In the genomic region with DNA sequence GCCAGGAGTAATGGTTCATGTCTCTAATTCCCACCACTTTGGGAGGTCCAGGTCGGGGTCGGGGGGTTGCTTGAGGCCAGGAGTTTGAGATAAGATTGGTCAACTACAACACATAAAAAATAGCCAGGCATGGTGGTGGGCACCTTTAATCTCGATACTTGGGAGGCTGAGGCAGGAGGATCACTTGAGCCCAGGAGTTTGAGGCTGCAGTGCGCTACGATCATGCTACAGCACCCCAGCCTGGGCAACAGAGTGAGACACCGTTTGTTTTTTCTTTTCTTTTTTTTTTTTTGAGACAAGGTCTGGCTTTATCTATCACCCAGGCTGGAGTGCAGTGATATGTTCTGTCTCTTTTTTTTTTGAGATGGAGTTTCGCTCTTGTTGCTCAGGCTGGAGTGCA, we compare ENCODE assay signal across 19 cellular contexts. TPM values are rescaled to one million over a fixed set of nuclear protein-coding genes. Genes with fewer than 3 reads are reported as not detected.
DNase-seq lines count a peak whose midpoint lies in the region; TF ChIP-seq lines count a peak whose summit lies in the region.
"Had no signal": no experiment of that assay in that cellular context is flagged by ENCODE, and none has a peak within 500 bp of the region (broad histone marks: within the 10 kb centered on the region; RNA-seq: fewer than 3 reads in every experiment).

No MANE protein-coding gene starts in this region.

- H3K9me3 Mint-ChIP-seq in MCF 10A (ENCODE audit: unreplicated experiment) (no peaks in the 10 kb centered on the region), brain (no peaks in the 10 kb centered on the region)
- H3K9me3 Mint-ChIP-seq: CD8-positive, alpha-beta memory T cell; GM23338 had no signal

- no peak overlapping the region for H3K27ac ChIP-seq in mammary epithelial cell (ENCODE audit: insufficient read depth, low read depth, low read length)
- no peak overlapping the region for H3K27ac ChIP-seq in HEK293 (ENCODE audit: extremely low read depth, low read depth, low read length)
- H3K27ac ChIP-seq: SJSA1 had no signal

- H3K27ac Mint-ChIP-seq in MCF 10A (ENCODE audit: low read depth, unreplicated experiment): no peak overlapping the region
- no peak overlapping the region for H3K27ac Mint-ChIP-seq in brain
- H3K27ac Mint-ChIP-seq: GM23338 had no signal

- no peak overlapping the region for H3K4me2 ChIP-seq in mammary epithelial cell (ENCODE audit: insufficient read depth, low read depth, low read length)

- no peak overlapping the region for H3K9ac ChIP-seq in mammary epithelial cell (ENCODE audit: insufficient read depth, low read length)

- H3K36me3 ChIP-seq in mammary epithelial cell (ENCODE audit: insufficient read depth, low read length) (peaks cover 5% of the 10 kb centered on the region), HEK293 (ENCODE audit: control insufficient read depth in 2 of 2, insufficient read depth in 1 of 2, low read length in 2 of 2) (peaks cover 0 to 3% of the 10 kb centered on the region in 2 experiments; a peak in 1 of 3 replicates)

- DNase-seq in MCF 10A (ENCODE audit: unreplicated experiment) (no peak), mammary epithelial cell (no peak), posterior vena cava (ENCODE audit: low spot score) (peak; percentile 26), occipital lobe (lab: John Stamatoyannopoulos, UW) (no peak), HEK293T (ENCODE audit: extremely low spot score) (no peak), NOMO-1 treated with DMSO at 0.1 percent for 48 hours (lab: John Stamatoyannopoulos, UW; ENCODE audit: unreplicated experiment) (no peak)
- DNase-seq: CD8-positive, alpha-beta memory T cell; DMS53; EL; HCEC 1CT; KG1; NCI-H1417; NCI-H187 treated with DMSO at 0.1 percent for 48 hours; NCI-H226; NCI-H526 had no signal

- BruUV-seq in MCF 10A (replicated peaks; lab: Mats Ljungman, UMichigan) (no TSS peak), mammary epithelial cell (replicated peaks; lab: Mats Ljungman, UMichigan) (no TSS peak)

- no peaks in the 10 kb centered on the region for H3K27me3 Mint-ChIP-seq in MCF 10A (ENCODE audit: insufficient read depth, unreplicated experiment)
- peaks cover 13% of the 10 kb centered on the region for H3K27me3 Mint-ChIP-seq in brain
- H3K27me3 Mint-ChIP-seq: CD8-positive, alpha-beta memory T cell had no signal

- in situ Hi-C loops in mammary epithelial cell (cut with MboI; ENCODE audit: low sequenced_read_pairs in 2 of 2): no loop called here

- H3K36me3 Mint-ChIP-seq in MCF 10A (ENCODE audit: insufficient read depth, unreplicated experiment) (peaks cover 6% of the 10 kb centered on the region), brain (peaks cover 4% of the 10 kb centered on the region)

- dilution Hi-C loops in mammary epithelial cell (cut with HindIII; ENCODE audit: low sequenced_read_pairs): no loop called here

- peaks cover 10% of the 10 kb centered on the region for H3K4me1 ChIP-seq in mammary epithelial cell (ENCODE audit: insufficient read depth, low read length)
- peaks cover 6% of the 10 kb centered on the region; the same call in 1 of the 2 replicates for H3K4me1 ChIP-seq in HEK293 (ENCODE audit: control insufficient read depth, insufficient read depth, low read length)

- H3K4me3 Mint-ChIP-seq in MCF 10A (ENCODE audit: unreplicated experiment): peak overlapping the region; percentile 83
- peak overlapping the region in 3 of 5 experiments; percentile 22 to 93 (median 92) for H3K4me3 Mint-ChIP-seq in brain

- peaks cover 35% of the 10 kb centered on the region for H3K79me2 ChIP-seq in mammary epithelial cell (ENCODE audit: insufficient read depth, low read length)

- 94% methylated on average over 7 of the region's 7 CpGs for WGBS in mammary epithelial cell (ENCODE audit: low coverage, missing lambda C conversion rate)

- H3K27me3 ChIP-seq in mammary epithelial cell (ENCODE audit: insufficient read depth, low read length): no peaks in the 10 kb centered on the region
- H3K27me3 ChIP-seq: SJSA1 had no signal

- H3K9me3 ChIP-seq in mammary epithelial cell (replicated peaks; ENCODE audit: insufficient read depth, low read length): no peaks in the 10 kb centered on the region
- H3K9me3 ChIP-seq in HEK293 (ENCODE audit: control insufficient read depth, insufficient read depth, low read depth, low read length): no peaks in the 10 kb centered on the region
- H3K9me3 ChIP-seq: SJSA1 had no signal

- CTCF ChIA-PET in MCF 10A (lab: Yijun Ruan, JAX): interaction anchor here (0.7 to 3.3 kb wide), 5 partner anchors 8 to 89 kb away, joined by 3 to 16 read pairs (median 3); partner anchors contain the start of gene UNC45A
- CTCF ChIA-PET in mammary epithelial cell (lab: Charles Lee; ENCODE audit: low non-redundant PET): no interaction called here
- CTCF ChIA-PET in HEK293 (lab: Yijun Ruan, JAX): interaction anchor here (0.7 to 3.3 kb wide), 3 partner anchors 9 to 64 kb away, joined by 3 to 22 read pairs (median 5); no protein-coding TSS in a partner anchor
- CTCF ChIA-PET in HEK293T (lab: Yijun Ruan, JAX): interaction anchor here (2.0 to 3.5 kb wide), 2 partner anchors 9 to 88 kb away, joined by 4 to 13 read pairs; partner anchors contain the start of gene UNC45A

- H3K4me3 ChIP-seq in mammary epithelial cell (replicated peaks in 1 of 3; ENCODE audit: insufficient read depth in 1 of 3, low read depth in 2 of 3, low read length in 3 of 3) (no peak overlapping the region), HEK293 (ENCODE audit: low read depth, low read length) (no peak overlapping the region)

- H4K20me1 ChIP-seq in mammary epithelial cell (ENCODE audit: insufficient read depth, low read length): no peaks in the 10 kb centered on the region

- no peak for TF ChIP-seq CTCF in MCF 10A (IDR thresholded peaks at IDR 0.05; ENCODE audit: unreplicated experiment)
- no peak for TF ChIP-seq CTCF in mammary epithelial cell (conservative IDR thresholded peaks at IDR 0.05 in 1 of 2, IDR thresholded peaks at IDR 0.05 in 1 of 2; ENCODE audit: extremely low read depth in 1 of 2, insufficient read depth in 1 of 2, low read depth in 1 of 2, low read length in 2 of 2)
- TF ChIP-seq CTCF in HEK293 (tag by site-specific recombination; IDR thresholded peaks at IDR 0.05): no peak
- TF ChIP-seq CTCF in brain (conservative IDR thresholded peaks at IDR 0.05): no peak

- POLR2A ChIA-PET in MCF 10A (lab: Yijun Ruan, JAX) (interaction anchor here (1.1 to 3.1 kb wide), 3 partner anchors 23 to 67 kb away, joined by 3 to 20 read pairs (median 11); no protein-coding TSS in a partner anchor), HEK293 (lab: Yijun Ruan, JAX) (interaction anchor here (1.7 kb wide), 1 partner anchor 29 kb away, joined by 14 read pairs; the partner anchor contains the start of gene PRC1), HEK293T (lab: Yijun Ruan, JAX) (interaction anchor here (0.6 to 1.9 kb wide), 3 partner anchors 10 to 559 kb away, joined by 3 to 10 read pairs (median 5); partner anchors contain the start of gene PRC1)

- no peak overlapping the region for H2AFZ ChIP-seq in mammary epithelial cell (ENCODE audit: low read depth, low read length)

- H3K4me1 Mint-ChIP-seq in MCF 10A (ENCODE audit: insufficient read depth, unreplicated experiment): peaks cover 11% of the 10 kb centered on the region
- peaks cover 40% of the 10 kb centered on the region for H3K4me1 Mint-ChIP-seq in brain

- intact Hi-C loops in MCF 10A (cut with micrococcal nuclease) (no loop called here), mammary epithelial cell (cut with micrococcal nuclease) (loop anchor here (2.0 kb wide), 1 partner anchor 29 kb away; the partner anchor contains the start of gene PRC1), posterior vena cava (cut with DNase I) (no loop called here)

TF ChIP-seq in HEK293, 187 proteins besides CTCF, POLR2A, EP300 and RAD21:
- TF ChIP-seq ZNF121 (tag by site-specific recombination; IDR thresholded peaks at IDR 0.05): 0 out of 2 replicates have a peak, but pooled peaks have one; percentile 26
- TF ChIP-seq, protein P1, sequence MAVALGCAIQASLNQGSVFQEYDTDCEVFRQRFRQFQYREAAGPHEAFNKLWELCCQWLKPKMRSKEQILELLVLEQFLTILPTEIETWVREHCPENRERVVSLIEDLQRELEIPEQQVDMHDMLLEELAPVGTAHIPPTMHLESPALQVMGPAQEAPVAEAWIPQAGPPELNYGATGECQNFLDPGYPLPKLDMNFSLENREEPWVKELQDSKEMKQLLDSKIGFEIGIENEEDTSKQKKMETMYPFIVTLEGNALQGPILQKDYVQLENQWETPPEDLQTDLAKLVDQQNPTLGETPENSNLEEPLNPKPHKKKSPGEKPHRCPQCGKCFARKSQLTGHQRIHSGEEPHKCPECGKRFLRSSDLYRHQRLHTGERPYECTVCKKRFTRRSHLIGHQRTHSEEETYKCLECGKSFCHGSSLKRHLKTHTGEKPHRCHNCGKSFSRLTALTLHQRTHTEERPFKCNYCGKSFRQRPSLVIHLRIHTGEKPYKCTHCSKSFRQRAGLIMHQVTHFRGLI (tag by site-specific recombination; IDR thresholded peaks at IDR 0.05): no peak

TF ChIP-seq in HEK293T, 16 proteins besides CTCF, POLR2A, EP300 and RAD21:
- TF ChIP-seq SP1 (IDR thresholded peaks at IDR 0.05): no peak

RNA-seq across cellular contexts. Expression of gene VPS33B, which starts 1.3 kb away (rescaled TPM):
- total RNA-seq in MCF 10A (2022) (11.7 and 12.6 TPM in 2 replicates), mammary epithelial cell (10 to 100 TPM in 1 of 2 donors, 1 to 10 TPM in 1; 8.7 to 19.9 TPM), posterior vena cava (10 to 100 TPM; 10.1 to 14.3 TPM), occipital lobe (12.5 TPM)
- polyA plus RNA-seq in mammary epithelial cell (13.2 TPM), brain (ENCODE audit: insufficient read depth, low read depth, low replicate concordance) (14.5 TPM)
- 29.5 TPM for polyA minus RNA-seq in mammary epithelial cell

RNA-seq across cellular contexts. Expression of gene PRC1, which starts 29.4 kb away (rescaled TPM):
- total RNA-seq in MCF 10A (2022) (83.1 and 125 TPM in 2 replicates), mammary epithelial cell (100 to 1,000 TPM in 1 of 2 donors, 1 to 10 TPM in 1; 4.5 to 100 TPM), posterior vena cava (1 to 10 TPM; 6.2 to 7.9 TPM), occipital lobe (15.8 TPM)
- polyA plus RNA-seq in mammary epithelial cell (169 TPM), brain (ENCODE audit: insufficient read depth, low read depth, low replicate concordance) (178 TPM)
- polyA minus RNA-seq in mammary epithelial cell: 175 TPM
